17 cellular contexts compared by ENCODE assay signal in the genomic region with DNA sequence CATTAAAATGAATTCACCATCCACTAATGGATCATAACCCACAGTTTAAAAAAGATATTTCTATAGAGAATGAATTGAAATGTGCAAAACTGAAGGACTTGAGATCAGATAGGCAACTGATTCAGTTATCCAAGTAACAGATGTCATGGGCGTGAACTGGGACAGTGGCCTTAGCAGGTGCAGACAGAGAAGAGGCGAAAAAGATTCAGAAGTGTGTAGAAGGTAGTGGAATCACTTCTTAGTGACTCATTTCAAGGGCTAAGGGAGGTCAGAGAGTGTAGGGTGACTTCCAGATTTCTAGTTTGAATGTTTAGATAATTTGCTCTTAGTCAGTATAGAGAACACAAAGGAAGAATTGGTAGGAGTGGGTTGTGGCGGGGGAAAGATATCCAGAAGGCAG.
DNase-seq lines count a peak whose midpoint lies in the region; ATAC-seq lines count a peak whose summit lies in the region.
"Had no signal": no experiment of that assay in that cellular context is flagged by ENCODE, and none has a peak within 500 bp of the region (broad histone marks: within the 10 kb centered on the region; RNA-seq: fewer than 3 reads in every experiment).

No MANE protein-coding gene starts in this region.

- H4K91ac ChIP-seq in mesenchymal stem cell (ENCODE audit: low read length) = no peak overlapping the region

- no peak overlapping the region for H2BK120ac ChIP-seq in mesenchymal stem cell (ENCODE audit: low read depth, low read length)

- H3K4ac ChIP-seq in mesenchymal stem cell (ENCODE audit: low read depth in 1 of 2, low read length in 2 of 2) = no peak overlapping the region

- H3K4me3 ChIP-seq in mesenchymal stem cell (ENCODE audit: insufficient read depth in 1 of 2, low read depth in 1 of 2, low read length in 2 of 2) = no peak overlapping the region
- H3K4me3 ChIP-seq: gastrocnemius medialis had no signal

- no peaks in the 10 kb centered on the region for H3K9me3 ChIP-seq in mesenchymal stem cell (ENCODE audit: control insufficient read depth, low read length)
- H3K9me3 ChIP-seq: gastrocnemius medialis had no signal

- no peak overlapping the region for H3K14ac ChIP-seq in mesenchymal stem cell (ENCODE audit: low read length in 2 of 2)

- H2AFZ ChIP-seq in mesenchymal stem cell (ENCODE audit: low read depth, low read length) = no peak overlapping the region

- H3K9ac ChIP-seq in mesenchymal stem cell (ENCODE audit: low read length) = no peak overlapping the region

- ATAC-seq in GM18868 (IDR thresholded peaks at IDR 0.05; ENCODE audit: unreplicated experiment) = peak; percentile 84
- peak; percentile 80 for ATAC-seq in HG02571 (IDR thresholded peaks at IDR 0.05; ENCODE audit: unreplicated experiment)
- ATAC-seq: gastrocnemius medialis; naive thymus-derived CD8-positive, alpha-beta T cell; right cardiac atrium had no signal

- H3K4me2 ChIP-seq in mesenchymal stem cell (ENCODE audit: low read length, poor library complexity, severe bottlenecking) = no peak overlapping the region

- no peak overlapping the region for H3K23ac ChIP-seq in mesenchymal stem cell (ENCODE audit: low read length in 2 of 2)

- H3K27ac ChIP-seq in mesenchymal stem cell (ENCODE audit: low read length, poor library complexity, severe bottlenecking) = no peak overlapping the region
- H3K27ac ChIP-seq: gastrocnemius medialis had no signal

- no peaks in the 10 kb centered on the region for H3K27me3 ChIP-seq in mesenchymal stem cell (ENCODE audit: control insufficient read depth in 1 of 2, insufficient read depth in 1 of 2, low read length in 2 of 2)
- H3K27me3 ChIP-seq: gastrocnemius medialis had no signal

- no peak overlapping the region for H2BK15ac ChIP-seq in mesenchymal stem cell (ENCODE audit: low read depth, poor library complexity, severe bottlenecking)

- H2BK12ac ChIP-seq in mesenchymal stem cell (ENCODE audit: low read length in 2 of 2) = no peak overlapping the region

- no peak overlapping the region for H4K8ac ChIP-seq in mesenchymal stem cell (ENCODE audit: low read length)

- no peak overlapping the region for H2BK5ac ChIP-seq in mesenchymal stem cell (ENCODE audit: low read depth, low read length, poor library complexity, severe bottlenecking)

- H2AK5ac ChIP-seq in mesenchymal stem cell (ENCODE audit: low read length, severe bottlenecking) = no peak overlapping the region

- no peak overlapping the region for H3K18ac ChIP-seq in mesenchymal stem cell (ENCODE audit: low read depth in 1 of 2, low read length in 2 of 2)

- WGBS in mesenchymal stem cell = 66% methylated on average over 2 of the region's 3 CpGs

- DNase-seq in LHCN-M2 (ENCODE audit: low read depth) (peak; percentile 50), mesenchymal stem cell (peak; percentile 34), mesenteric fat pad (ENCODE audit: low spot score) (no peak), GM19238 (ENCODE audit: insufficient read length, low spot score) (no peak)
- no peak for DNase-seq in activated CD4-positive, alpha-beta T cell treated with anti-CD3 and anti-CD28 coated beads, Interleukin-2, amount 50 U/mL, for 1 hour
- DNase-seq: amniotic stem cell; COR-L47; dermis blood vessel endothelial cell; gastrocnemius medialis; kidney; naive thymus-derived CD8-positive, alpha-beta T cell; NCI-H1694; NCI-H82; right cardiac atrium; substantia nigra had no signal

- H3K36me3 ChIP-seq in mesenchymal stem cell (ENCODE audit: control insufficient read depth in 1 of 2, insufficient read depth in 2 of 2, low read depth in 1 of 2, low read length in 2 of 2) = peaks cover 8 to 30% of the 10 kb centered on the region in 2 experiments
- H3K36me3 ChIP-seq: gastrocnemius medialis had no signal

- peaks cover 21% of the 10 kb centered on the region for H3K79me1 ChIP-seq in mesenchymal stem cell (replicated peaks; ENCODE audit: low read length, poor library complexity, severe bottlenecking)

- no peaks in the 10 kb centered on the region for H3K4me1 ChIP-seq in mesenchymal stem cell (ENCODE audit: control insufficient read depth, insufficient read depth, low read depth, low read length)

Comparison
In these comparisons a context has a peak if more than half of its experiments do, and no peak if none do; other contexts are left out.
1. DNase-seq: peak in LHCN-M2 (single experiment) and mesenchymal stem cell (single experiment); none in mesenteric fat pad (single experiment), GM19238 (single experiment) and activated CD4-positive, alpha-beta T cell treated with anti-CD3 and anti-CD28 coated beads, Interleukin-2, amount 50 U/mL, for 1 hour (single experiment).